In the genomic region with DNA sequence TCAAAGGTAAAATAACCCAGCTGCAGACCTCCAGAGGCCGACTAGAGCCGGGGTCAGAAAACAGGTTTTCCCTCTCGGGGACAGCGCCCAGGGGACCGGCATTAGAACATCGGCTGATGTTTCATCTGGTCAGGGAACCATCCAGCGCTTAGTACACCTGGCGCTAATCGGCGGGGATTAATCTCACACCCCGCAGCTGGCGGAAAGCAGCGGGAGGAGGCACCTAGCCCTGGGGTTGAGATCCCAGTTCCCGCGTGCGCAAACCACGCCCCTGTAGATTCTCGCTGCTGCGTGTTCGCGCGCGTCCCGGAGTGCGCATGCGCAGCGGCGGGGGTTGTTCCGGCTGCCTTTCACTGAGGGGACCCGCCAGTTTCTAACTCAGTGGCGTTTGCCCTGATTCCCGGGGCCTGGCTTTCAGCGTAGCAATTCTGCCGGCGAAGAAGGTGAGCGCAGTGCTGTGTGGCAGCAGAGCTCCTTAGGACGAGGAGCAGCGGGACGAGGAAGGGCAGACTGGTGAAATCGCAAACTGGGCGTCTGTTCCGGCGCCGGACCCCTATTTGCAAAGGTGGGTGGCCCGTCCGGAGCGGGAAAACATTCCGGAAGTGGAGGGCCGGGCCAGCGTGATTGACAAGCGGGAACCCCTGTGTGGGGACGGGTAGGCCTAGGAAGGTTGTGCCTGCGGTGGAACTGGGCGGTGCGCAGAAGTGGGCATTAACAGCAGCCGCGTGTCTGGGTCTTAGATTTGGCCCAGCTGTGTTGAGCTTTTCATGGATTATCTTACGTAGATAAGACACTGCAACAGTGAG, we compare ENCODE assay signal across 8 cellular contexts. TPM values are rescaled to one million over a fixed set of nuclear protein-coding genes. Genes with fewer than 3 reads are reported as not detected.
DNase-seq lines count a peak whose midpoint lies in the region; ATAC-seq and TF ChIP-seq lines count a peak whose summit lies in the region.
"Not testable (repeated sequence)": the region's sequence is repeated elsewhere in the genome, so short reads cannot be mapped to it uniquely, and the experiment has no call there.

A gene (plus strand): TSS at position 334 of the 806 bp plus-strand sequence. CDS start 4,534 bp downstream, outside the sequence.

- H4K20me1 ChIP-seq in mammary epithelial cell (ENCODE audit: insufficient read depth, low read length): not testable (repeated sequence)

- peak within 1 kb of the TSS; percentile 91 to 97 (median 95) for H3K27ac Mint-ChIP-seq in immature natural killer cell

- TF ChIP-seq CTCF in AG04449 (IDR thresholded peaks at IDR 0.05; ENCODE audit: insufficient read depth, low read length, missing control alignments); WERI-Rb-1 (IDR thresholded peaks at IDR 0.05; ENCODE audit: low read depth, low read length); mammary epithelial cell (conservative IDR thresholded peaks at IDR 0.05 in 1 of 2, IDR thresholded peaks at IDR 0.05 in 1 of 2; ENCODE audit: extremely low read depth in 1 of 2, insufficient read depth in 1 of 2, low read depth in 1 of 2, low read length in 2 of 2): not testable (repeated sequence)
- TF ChIP-seq CTCF in spleen (IDR thresholded peaks at IDR 0.05 in 8 of 11, conservative IDR thresholded peaks at IDR 0.05 in 3 of 11): peak in 1 of 11 experiments; percentile 7

- CTCF ChIA-PET in AG04449 (lab: Yijun Ruan, JAX): interaction anchor here (0.7 kb wide), 1 partner anchor 279 kb away, joined by 3 read pairs; no protein-coding TSS in a partner anchor
- CTCF ChIA-PET in mammary epithelial cell (lab: Charles Lee; ENCODE audit: low non-redundant PET): not testable (repeated sequence)

- WGBS in mammary epithelial cell (ENCODE audit: low coverage, missing lambda C conversion rate): 2% methylated on average over 22 of the region's 58 CpGs
- 0 to 1% (median 0%) methylated on average over 24 to 58 of the region's 58 CpGs for WGBS in spleen, 5 donors

- H3K27ac ChIP-seq in WERI-Rb-1 (peak within 1 kb of the TSS; percentile 93), mammary epithelial cell (ENCODE audit: insufficient read depth, low read depth, low read length) (peak within 1 kb of the TSS; percentile 67), spleen (peak within 1 kb of the TSS; percentile 29 to 93 (median 88))

- not testable (repeated sequence) for H3K27me3 Mint-ChIP-seq in immature natural killer cell (ENCODE audit: low read depth in 3 of 3)

- H3K79me2 ChIP-seq in mammary epithelial cell (ENCODE audit: insufficient read depth, low read length): peaks cover 38% of the 10 kb centered on the region

- POLR2A ChIA-PET in AG04449 (lab: Yijun Ruan, JAX): not testable (repeated sequence)

- peak within 1 kb of the TSS; percentile 94 to 99 (median 98) for H3K4me3 Mint-ChIP-seq in immature natural killer cell

- H3K9ac ChIP-seq in mammary epithelial cell (ENCODE audit: insufficient read depth, low read length): peak within 1 kb of the TSS; percentile 77

- not testable (repeated sequence) for H3K36me3 Mint-ChIP-seq in immature natural killer cell

- DNase-seq in AG04449 (ENCODE audit: low read depth, low spot score) (peak; percentile 29), NCI-H2227 (lab: John Stamatoyannopoulos, UW; ENCODE audit: unreplicated experiment) (peak; percentile 86), WERI-Rb-1 (peak; percentile 97), mammary epithelial cell (peak; percentile 91), immature natural killer cell (peak; percentile 94 to 95 (median 94)), spleen (peak; percentile 96)

- dilution Hi-C loops in mammary epithelial cell (cut with HindIII; ENCODE audit: low sequenced_read_pairs): not testable (repeated sequence)

- peak within 1 kb of the TSS; percentile 80 for H3K4me2 ChIP-seq in mammary epithelial cell (ENCODE audit: insufficient read depth, low read depth, low read length)

- H3K9me3 ChIP-seq in WERI-Rb-1 (ENCODE audit: severe bottlenecking); mammary epithelial cell (replicated peaks; ENCODE audit: insufficient read depth, low read length); spleen: not testable (repeated sequence)

- H3K4me3 ChIP-seq in AG04449 (ENCODE audit: low read depth, low read length) (peak within 1 kb of the TSS; percentile 64), WERI-Rb-1 (ENCODE audit: low read depth, low read length) (peak within 1 kb of the TSS; percentile 84), mammary epithelial cell (replicated peaks in 1 of 3; ENCODE audit: insufficient read depth in 1 of 3, low read depth in 2 of 3, low read length in 3 of 3) (peak within 1 kb of the TSS; percentile 57 to 61 (median 57)), spleen (peak within 1 kb of the TSS; percentile 65 to 86 (median 74))

- H3K4me1 ChIP-seq in mammary epithelial cell (ENCODE audit: insufficient read depth, low read length): not testable (repeated sequence)
- H3K4me1 ChIP-seq in spleen: peaks cover 3 to 30% (median 11%) of the 10 kb centered on the region in 6 donors

- in situ Hi-C loops in mammary epithelial cell (cut with MboI; ENCODE audit: low sequenced_read_pairs in 2 of 2): not testable (repeated sequence)

- H2AFZ ChIP-seq in mammary epithelial cell (ENCODE audit: low read depth, low read length): peak within 1 kb of the TSS; percentile 88

- not testable (repeated sequence) for H3K9me3 Mint-ChIP-seq in immature natural killer cell

- H3K4me1 Mint-ChIP-seq in immature natural killer cell: peaks cover 20 to 32% of the 10 kb centered on the region in 2 donors

- not testable (repeated sequence) for H3K27me3 ChIP-seq in WERI-Rb-1 (ENCODE audit: insufficient read depth, low read depth, severe bottlenecking); mammary epithelial cell (ENCODE audit: insufficient read depth, low read length); spleen (replicated peaks in 1 of 7)

- peak; percentile 98 for ATAC-seq in GM18907 (IDR thresholded peaks at IDR 0.05; ENCODE audit: unreplicated experiment)
- ATAC-seq in HG03139 (IDR thresholded peaks at IDR 0.05; ENCODE audit: unreplicated experiment): peak; percentile 95

- intact Hi-C loops in mammary epithelial cell (cut with micrococcal nuclease); spleen (cut with DNase I; ENCODE audit: low total_unique reads): not testable (repeated sequence)

- not testable (repeated sequence) for TF ChIP-seq POLR2A in spleen (IDR thresholded peaks at IDR 0.05)

- BruUV-seq in mammary epithelial cell (replicated peaks; lab: Mats Ljungman, UMichigan): TSS peak; percentile 56

- H3K36me3 ChIP-seq in WERI-Rb-1; mammary epithelial cell (ENCODE audit: insufficient read depth, low read length); spleen: not testable (repeated sequence)

RNA-seq across cellular contexts. Expression of the gene that starts here (rescaled TPM):
- total RNA-seq in mammary epithelial cell (10 to 100 TPM; 11.8 to 61.2 TPM), spleen (10 to 100 TPM; 15.9 to 66.7 (median 45.3) TPM)
- polyA plus RNA-seq in mammary epithelial cell (23.1 TPM), immature natural killer cell (10 to 100 TPM in 1 of 3 donors, 1 to 10 TPM in 1, not detected in 1; 5.4 to 14.7 TPM), spleen (10 to 100 TPM; 13.3 to 31.0 (median 15.2) TPM)
- polyA minus RNA-seq in mammary epithelial cell: 48.2 TPM

Comparison
In these comparisons a context has a peak if more than half of its experiments do, and no peak if none do; other contexts are left out.
1. Peak in every context shown above with its lines: DNase-seq, ATAC-seq, H3K4me3 ChIP-seq and H3K27ac ChIP-seq.
2. DNase-seq: peak in every context shown above with its lines; median percentile 97 in WERI-Rb-1; 96 in spleen; 94 in immature natural killer cell; 91 in mammary epithelial cell; 86 in NCI-H2227; 29 in AG04449.